In genomic region chr3:32454731-32455608, GRCh38 we compare ENCODE assay signal across 14 cellular contexts. TPM values are rescaled to one million over a fixed set of nuclear protein-coding genes. Genes with fewer than 3 reads are reported as not detected.
A peak's percentile ranks its signal among the peaks of the same experiment; 100 is the strongest.
DNase-seq lines count a peak whose midpoint lies in the region; ATAC-seq and TF ChIP-seq lines count a peak whose summit lies in the region.
"Had no signal": no experiment of that assay in that cellular context is flagged by ENCODE, and none has a peak within 500 bp of the region (broad histone marks: within the 10 kb centered on the region; RNA-seq: fewer than 3 reads in every experiment).

No MANE protein-coding gene starts in this region.

- peak overlapping the region; percentile 70 for H3K27ac ChIP-seq in BLaER1
- no peak overlapping the region for H3K27ac ChIP-seq in DOHH2 (ENCODE audit: low read depth, low read length)
- H3K27ac ChIP-seq in right lobe of liver = no peak overlapping the region
- H3K27ac ChIP-seq: C4-2B, gastrocnemius medialis had no signal

- DNase-seq in activated T-helper 2 cell treated with anti-CD3 and anti-CD28 coated beads, Interferon-gamma antibody, Interleukin-2, Interleukin-4, amounts not matched to agents 10 μg/mL and 5 μg/mL and 100 μg/mL, durations not matched to agents 14 hours and 24 hours and 36 hours (ENCODE audit: low spot score) = no peak
- DNase-seq in right lobe of liver (no peak), H7 (no peak), dermis blood vessel endothelial cell (no peak), HuH-7 (ENCODE audit: low spot score) (no peak)
- DNase-seq: effector memory CD8-positive, alpha-beta T cell; gastrocnemius medialis; GDM1; NCI-H345 had no signal

- H3K27me3 ChIP-seq in BLaER1 (no peaks in the 10 kb centered on the region), DOHH2 (ENCODE audit: control insufficient read depth, low read length) (no peaks in the 10 kb centered on the region), right lobe of liver (no peaks in the 10 kb centered on the region), H7 (ENCODE audit: control insufficient read depth, insufficient read depth, low read length) (no peaks in the 10 kb centered on the region)
- H3K27me3 ChIP-seq: gastrocnemius medialis had no signal

- 44% methylated on average over 9 of the region's 15 CpGs for WGBS in right lobe of liver (ENCODE audit: insufficient coverage, low coverage, low lambda C conversion rate, missing lambda C conversion rate)

- no peaks in the 10 kb centered on the region for H3K9me2 ChIP-seq in DOHH2 (replicated peaks; ENCODE audit: control insufficient read depth, low read length)

- no peaks in the 10 kb centered on the region for H3K79me2 ChIP-seq in DOHH2 (ENCODE audit: control insufficient read depth, low read length)

- ATAC-seq in right lobe of liver (peak; percentile 40 to 69 (median 54)), GM18502 (IDR thresholded peaks at IDR 0.05; ENCODE audit: poor library complexity, unreplicated experiment) (no peak)
- ATAC-seq: effector memory CD8-positive, alpha-beta T cell; gastrocnemius medialis had no signal

- peaks cover 81% of the 10 kb centered on the region for H3K4me1 ChIP-seq in BLaER1
- peaks cover 57% of the 10 kb centered on the region for H3K4me1 ChIP-seq in DOHH2 (ENCODE audit: control insufficient read depth, low read length)
- H3K4me1 ChIP-seq in right lobe of liver = peaks cover 0 to 22% (median 3%) of the 10 kb centered on the region in 4 donors
- H3K4me1 ChIP-seq: gastrocnemius medialis had no signal

- H3K4me3 Mint-ChIP-seq in activated T-helper 2 cell treated with anti-CD3 and anti-CD28 coated beads, Interferon-gamma antibody, Interleukin-2, Interleukin-4, amounts not matched to agents 10 μg/mL and 5 μg/mL and 100 μg/mL, durations not matched to agents 14 hours and 24 hours and 36 hours (ENCODE audit: low read depth) = no peak overlapping the region

- peak overlapping the region; percentile 62 for H3K27ac Mint-ChIP-seq in activated T-helper 2 cell treated with anti-CD3 and anti-CD28 coated beads, Interferon-gamma antibody, Interleukin-2, Interleukin-4, amounts not matched to agents 10 μg/mL and 5 μg/mL and 100 μg/mL, durations not matched to agents 14 hours and 24 hours and 36 hours

- peak overlapping the region; percentile 68 for H3K9ac ChIP-seq in BLaER1

- H3K9me3 ChIP-seq in BLaER1 (no peaks in the 10 kb centered on the region), DOHH2 (ENCODE audit: control insufficient read depth, insufficient read depth, low read length) (no peaks in the 10 kb centered on the region), right lobe of liver (no peaks in the 10 kb centered on the region)
- H3K9me3 ChIP-seq: gastrocnemius medialis, HAP-1 had no signal

- H4K20me1 ChIP-seq in BLaER1 = peaks cover 76% of the 10 kb centered on the region
- no peaks in the 10 kb centered on the region for H4K20me1 ChIP-seq in DOHH2 (ENCODE audit: control insufficient read depth, insufficient read depth, low read depth, low read length)

- H3K9me3 Mint-ChIP-seq in activated T-helper 2 cell treated with anti-CD3 and anti-CD28 coated beads, Interferon-gamma antibody, Interleukin-2, Interleukin-4, amounts not matched to agents 10 μg/mL and 5 μg/mL and 100 μg/mL, durations not matched to agents 14 hours and 24 hours and 36 hours = no peaks in the 10 kb centered on the region
- H3K9me3 Mint-ChIP-seq: effector memory CD8-positive, alpha-beta T cell had no signal

- H3K4me3 ChIP-seq in BLaER1 (0 out of 2 replicates have a peak overlapping the region, but pooled peaks have one; percentile 2), DOHH2 (ENCODE audit: low read length) (no peak overlapping the region; the same call in 1 of the 2 replicates), right lobe of liver (no peak overlapping the region), H7 (ENCODE audit: insufficient read depth, low read depth, low read length) (no peak overlapping the region)
- H3K4me3 ChIP-seq: gastrocnemius medialis, HAP-1 had no signal

- peaks cover 47% of the 10 kb centered on the region for H3K36me3 Mint-ChIP-seq in activated T-helper 2 cell treated with anti-CD3 and anti-CD28 coated beads, Interferon-gamma antibody, Interleukin-2, Interleukin-4, amounts not matched to agents 10 μg/mL and 5 μg/mL and 100 μg/mL, durations not matched to agents 14 hours and 24 hours and 36 hours (ENCODE audit: low read depth)

- no peaks in the 10 kb centered on the region; the same call in 1 of the 2 replicates for H3F3A ChIP-seq in DOHH2 (ENCODE audit: control insufficient read depth, insufficient read depth)

- H3K36me3 ChIP-seq in BLaER1 = peaks cover 67% of the 10 kb centered on the region
- no peaks in the 10 kb centered on the region for H3K36me3 ChIP-seq in DOHH2 (ENCODE audit: control insufficient read depth, low read length)
- H3K36me3 ChIP-seq in right lobe of liver = no peaks in the 10 kb centered on the region
- peaks cover 4% of the 10 kb centered on the region for H3K36me3 ChIP-seq in H7 (replicated peaks; ENCODE audit: control insufficient read depth, insufficient read depth, low read length)
- H3K36me3 ChIP-seq: gastrocnemius medialis had no signal

- TF ChIP-seq CTCF in DOHH2 (IDR thresholded peaks at IDR 0.05; ENCODE audit: low read depth, low read length, poor library complexity, severe bottlenecking) (no peak), right lobe of liver (IDR thresholded peaks at IDR 0.05) (no peak)

- no peak for TF ChIP-seq POLR2A in right lobe of liver (IDR thresholded peaks at IDR 0.05)

- peaks cover 38% of the 10 kb centered on the region for H3K4me1 Mint-ChIP-seq in activated T-helper 2 cell treated with anti-CD3 and anti-CD28 coated beads, Interferon-gamma antibody, Interleukin-2, Interleukin-4, amounts not matched to agents 10 μg/mL and 5 μg/mL and 100 μg/mL, durations not matched to agents 14 hours and 24 hours and 36 hours (ENCODE audit: low read depth)

- peak overlapping the region; percentile 86 for H3K4me2 ChIP-seq in BLaER1
- H3K4me2 ChIP-seq in DOHH2 (ENCODE audit: low read length) = peak overlapping the region; percentile 56

- H3K27me3 Mint-ChIP-seq in activated T-helper 2 cell treated with anti-CD3 and anti-CD28 coated beads, Interferon-gamma antibody, Interleukin-2, Interleukin-4, amounts not matched to agents 10 μg/mL and 5 μg/mL and 100 μg/mL, durations not matched to agents 14 hours and 24 hours and 36 hours (ENCODE audit: low read depth) = no peaks in the 10 kb centered on the region
- H3K27me3 Mint-ChIP-seq: effector memory CD8-positive, alpha-beta T cell had no signal

- intact Hi-C loops in activated T-helper 2 cell treated with anti-CD3 and anti-CD28 coated beads, Interferon-gamma antibody, Interleukin-2, Interleukin-4, amounts not matched to agents 10 μg/mL and 5 μg/mL and 100 μg/mL, durations not matched to agents 14 hours and 24 hours and 36 hours (cut with micrococcal nuclease) = no loop called here
- intact Hi-C loops in right lobe of liver (cut with DNase I) = no loop called here

RNA-seq across cellular contexts. Expression of gene CMTM6, which starts 47.7 kb away (rescaled TPM):
- total RNA-seq in activated T-helper 2 cell treated with anti-CD3 and anti-CD28 coated beads, Interferon-gamma antibody, Interleukin-2, Interleukin-4, amounts not matched to agents 10 μg/mL and 5 μg/mL and 100 μg/mL, durations not matched to agents 14 hours and 24 hours and 36 hours = 107 and 108 TPM in 2 replicates
- total RNA-seq in right lobe of liver = 10 to 100 TPM; 45.2 to 69.1 (median 57.2) TPM
- 48.2 and 53.9 TPM in 2 replicates for total RNA-seq in H7 (2014; rRNA removed; shearing (Covaris generic))
- 110 and 161 TPM in 2 replicates for total RNA-seq in dermis blood vessel endothelial cell
